1 cellular context compared by ENCODE assay signal in the genomic region with DNA sequence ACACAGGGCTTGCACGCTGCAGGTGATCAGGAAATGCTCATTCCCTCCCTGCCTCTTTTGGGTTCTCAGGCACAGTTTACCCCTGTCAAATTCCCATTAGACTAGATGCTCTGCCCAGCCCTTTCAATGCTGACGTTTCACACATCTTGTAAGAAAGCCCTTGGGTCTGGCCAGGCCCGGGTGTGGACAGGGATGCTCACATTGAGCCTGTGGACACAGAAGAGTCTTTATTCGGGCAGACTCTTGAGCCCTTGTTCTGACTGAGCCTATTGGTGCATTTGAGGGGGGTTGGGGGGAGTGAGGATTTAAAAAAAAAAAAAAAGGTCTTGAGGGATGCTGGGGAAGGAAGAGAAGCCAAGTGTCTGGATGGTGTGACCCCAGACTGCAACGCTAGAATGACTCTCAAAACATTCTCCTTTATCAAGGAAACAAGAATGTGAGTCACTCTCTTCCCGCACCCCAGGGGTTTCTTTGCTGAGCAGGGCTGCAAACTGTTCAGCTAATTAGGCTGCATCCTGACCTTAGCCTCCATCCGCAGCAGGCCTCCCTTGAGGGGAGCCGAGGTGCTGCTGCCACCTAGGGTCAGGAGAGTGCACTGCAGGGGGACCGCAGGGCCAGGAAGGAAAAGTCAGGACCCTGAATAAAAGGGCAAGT.
TF ChIP-seq lines count a peak whose summit lies in the region.

No MANE protein-coding gene starts in this region.

TF ChIP-seq in HEK293, 187 proteins besides CTCF, POLR2A, EP300 and RAD21 (continued from another document and continues in another):
- TF ChIP-seq, protein P1, sequence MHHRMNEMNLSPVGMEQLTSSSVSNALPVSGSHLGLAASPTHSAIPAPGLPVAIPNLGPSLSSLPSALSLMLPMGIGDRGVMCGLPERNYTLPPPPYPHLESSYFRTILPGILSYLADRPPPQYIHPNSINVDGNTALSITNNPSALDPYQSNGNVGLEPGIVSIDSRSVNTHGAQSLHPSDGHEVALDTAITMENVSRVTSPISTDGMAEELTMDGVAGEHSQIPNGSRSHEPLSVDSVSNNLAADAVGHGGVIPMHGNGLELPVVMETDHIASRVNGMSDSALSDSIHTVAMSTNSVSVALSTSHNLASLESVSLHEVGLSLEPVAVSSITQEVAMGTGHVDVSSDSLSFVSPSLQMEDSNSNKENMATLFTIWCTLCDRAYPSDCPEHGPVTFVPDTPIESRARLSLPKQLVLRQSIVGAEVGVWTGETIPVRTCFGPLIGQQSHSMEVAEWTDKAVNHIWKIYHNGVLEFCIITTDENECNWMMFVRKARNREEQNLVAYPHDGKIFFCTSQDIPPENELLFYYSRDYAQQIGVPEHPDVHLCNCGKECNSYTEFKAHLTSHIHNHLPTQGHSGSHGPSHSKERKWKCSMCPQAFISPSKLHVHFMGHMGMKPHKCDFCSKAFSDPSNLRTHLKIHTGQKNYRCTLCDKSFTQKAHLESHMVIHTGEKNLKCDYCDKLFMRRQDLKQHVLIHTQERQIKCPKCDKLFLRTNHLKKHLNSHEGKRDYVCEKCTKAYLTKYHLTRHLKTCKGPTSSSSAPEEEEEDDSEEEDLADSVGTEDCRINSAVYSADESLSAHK (tag by site-specific recombination; IDR thresholded peaks at IDR 0.05) = no peak
- TF ChIP-seq ZNF777 (tag by site-specific recombination; IDR thresholded peaks at IDR 0.05; ENCODE audit: borderline replicate concordance) (no peak), ZNF510 (tag by site-specific recombination; IDR thresholded peaks at IDR 0.05; ENCODE audit: insufficient replicate concordance) (no peak), ZNF132 (tag by site-specific recombination; IDR thresholded peaks at IDR 0.05; ENCODE audit: borderline replicate concordance) (no peak), ZBTB48 (tag by site-specific recombination; IDR thresholded peaks at IDR 0.05) (peak; percentile 23; the same call in 1 of the 2 replicates), ZNF837 (tag by site-specific recombination; IDR thresholded peaks at IDR 0.05) (no peak), YY1 (tag by site-specific recombination; IDR thresholded peaks at IDR 0.05) (0 out of 2 replicates have a peak, but pooled peaks have one; percentile 54), ZNF239 (tag by site-specific recombination; IDR thresholded peaks at IDR 0.05) (no peak), IKZF3 (tag by site-specific recombination; IDR thresholded peaks at IDR 0.05) (peak; percentile 91), ZNF561 (tag by site-specific recombination; IDR thresholded peaks at IDR 0.05; ENCODE audit: borderline replicate concordance) (peak; percentile 91), ZSCAN30 (tag by site-specific recombination; IDR thresholded peaks at IDR 0.05) (peak; percentile 99), BCL11B (tag by site-specific recombination; IDR thresholded peaks at IDR 0.05; ENCODE audit: low read depth) (peak; percentile 61), ZNF654 (tag by site-specific recombination; IDR thresholded peaks at IDR 0.05; ENCODE audit: low read depth) (peak; percentile 86), ZNF670 (tag by site-specific recombination; IDR thresholded peaks at IDR 0.05; ENCODE audit: low read depth) (no peak), ZBTB20 (tag by site-specific recombination; IDR thresholded peaks at IDR 0.05) (no peak), ZNF843 (tag by site-specific recombination; IDR thresholded peaks at IDR 0.05) (peak; percentile 68; the same call in 1 of the 2 replicates), ZIC2 (tag by site-specific recombination; IDR thresholded peaks at IDR 0.05) (peak; percentile 94), ZNF350 (tag by site-specific recombination; IDR thresholded peaks at IDR 0.05) (no peak), ZNF621 (tag by site-specific recombination; IDR thresholded peaks at IDR 0.05) (no peak), GLIS1 (tag by site-specific recombination; IDR thresholded peaks at IDR 0.05) (peak; percentile 84), ZNF23 (tag by site-specific recombination; IDR thresholded peaks at IDR 0.05; ENCODE audit: borderline replicate concordance) (no peak), ZNF2 (tag by site-specific recombination; IDR thresholded peaks at IDR 0.05) (peak; percentile 94), ZNF335 (tag by site-specific recombination; conservative IDR thresholded peaks at IDR 0.05) (0 out of 2 replicates have a peak, but pooled peaks have one; percentile 19)
- TF ChIP-seq, protein P2, sequence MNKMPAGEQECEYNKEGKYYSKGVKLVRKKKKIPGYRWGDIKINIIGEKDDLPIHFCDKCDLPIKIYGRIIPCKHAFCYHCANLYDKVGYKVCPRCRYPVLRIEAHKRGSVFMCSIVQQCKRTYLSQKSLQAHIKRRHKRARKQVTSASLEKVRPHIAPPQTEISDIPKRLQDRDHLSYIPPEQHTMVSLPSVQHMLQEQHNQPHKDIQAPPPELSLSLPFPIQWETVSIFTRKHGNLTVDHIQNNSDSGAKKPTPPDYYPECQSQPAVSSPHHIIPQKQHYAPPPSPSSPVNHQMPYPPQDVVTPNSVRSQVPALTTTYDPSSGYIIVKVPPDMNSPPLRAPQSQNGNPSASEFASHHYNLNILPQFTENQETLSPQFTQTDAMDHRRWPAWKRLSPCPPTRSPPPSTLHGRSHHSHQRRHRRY (tag by site-specific recombination; IDR thresholded peaks at IDR 0.05) = no peak
- TF ChIP-seq, protein P3, sequence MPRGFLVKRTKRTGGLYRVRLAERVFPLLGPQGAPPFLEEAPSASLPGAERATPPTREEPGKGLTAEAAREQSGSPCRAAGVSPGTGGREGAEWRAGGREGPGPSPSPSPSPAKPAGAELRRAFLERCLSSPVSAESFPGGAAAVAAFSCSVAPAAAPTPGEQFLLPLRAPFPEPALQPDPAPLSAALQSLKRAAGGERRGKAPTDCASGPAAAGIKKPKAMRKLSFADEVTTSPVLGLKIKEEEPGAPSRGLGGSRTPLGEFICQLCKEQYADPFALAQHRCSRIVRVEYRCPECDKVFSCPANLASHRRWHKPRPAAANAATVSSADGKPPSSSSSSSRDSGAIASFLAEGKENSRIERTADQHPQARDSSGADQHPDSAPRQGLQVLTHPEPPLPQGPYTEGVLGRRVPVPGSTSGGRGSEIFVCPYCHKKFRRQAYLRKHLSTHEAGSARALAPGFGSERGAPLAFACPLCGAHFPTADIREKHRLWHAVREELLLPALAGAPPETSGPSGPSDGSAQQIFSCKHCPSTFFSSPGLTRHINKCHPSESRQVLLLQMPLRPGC (tag by site-specific recombination; IDR thresholded peaks at IDR 0.05) = peak; percentile 32; the same call in 1 of the 2 replicates
- TF ChIP-seq, protein P4, sequence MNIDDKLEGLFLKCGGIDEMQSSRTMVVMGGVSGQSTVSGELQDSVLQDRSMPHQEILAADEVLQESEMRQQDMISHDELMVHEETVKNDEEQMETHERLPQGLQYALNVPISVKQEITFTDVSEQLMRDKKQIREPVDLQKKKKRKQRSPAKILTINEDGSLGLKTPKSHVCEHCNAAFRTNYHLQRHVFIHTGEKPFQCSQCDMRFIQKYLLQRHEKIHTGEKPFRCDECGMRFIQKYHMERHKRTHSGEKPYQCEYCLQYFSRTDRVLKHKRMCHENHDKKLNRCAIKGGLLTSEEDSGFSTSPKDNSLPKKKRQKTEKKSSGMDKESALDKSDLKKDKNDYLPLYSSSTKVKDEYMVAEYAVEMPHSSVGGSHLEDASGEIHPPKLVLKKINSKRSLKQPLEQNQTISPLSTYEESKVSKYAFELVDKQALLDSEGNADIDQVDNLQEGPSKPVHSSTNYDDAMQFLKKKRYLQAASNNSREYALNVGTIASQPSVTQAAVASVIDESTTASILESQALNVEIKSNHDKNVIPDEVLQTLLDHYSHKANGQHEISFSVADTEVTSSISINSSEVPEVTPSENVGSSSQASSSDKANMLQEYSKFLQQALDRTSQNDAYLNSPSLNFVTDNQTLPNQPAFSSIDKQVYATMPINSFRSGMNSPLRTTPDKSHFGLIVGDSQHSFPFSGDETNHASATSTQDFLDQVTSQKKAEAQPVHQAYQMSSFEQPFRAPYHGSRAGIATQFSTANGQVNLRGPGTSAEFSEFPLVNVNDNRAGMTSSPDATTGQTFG (tag by site-specific recombination; IDR thresholded peaks at IDR 0.05; ENCODE audit: borderline replicate concordance) = no peak
- TF ChIP-seq, protein P5, sequence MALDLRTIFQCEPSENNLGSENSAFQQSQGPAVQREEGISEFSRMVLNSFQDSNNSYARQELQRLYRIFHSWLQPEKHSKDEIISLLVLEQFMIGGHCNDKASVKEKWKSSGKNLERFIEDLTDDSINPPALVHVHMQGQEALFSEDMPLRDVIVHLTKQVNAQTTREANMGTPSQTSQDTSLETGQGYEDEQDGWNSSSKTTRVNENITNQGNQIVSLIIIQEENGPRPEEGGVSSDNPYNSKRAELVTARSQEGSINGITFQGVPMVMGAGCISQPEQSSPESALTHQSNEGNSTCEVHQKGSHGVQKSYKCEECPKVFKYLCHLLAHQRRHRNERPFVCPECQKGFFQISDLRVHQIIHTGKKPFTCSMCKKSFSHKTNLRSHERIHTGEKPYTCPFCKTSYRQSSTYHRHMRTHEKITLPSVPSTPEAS (tag by site-specific recombination; IDR thresholded peaks at IDR 0.05) = peak; percentile 37; the same call in 1 of the 2 replicates
- TF ChIP-seq, protein P6, sequence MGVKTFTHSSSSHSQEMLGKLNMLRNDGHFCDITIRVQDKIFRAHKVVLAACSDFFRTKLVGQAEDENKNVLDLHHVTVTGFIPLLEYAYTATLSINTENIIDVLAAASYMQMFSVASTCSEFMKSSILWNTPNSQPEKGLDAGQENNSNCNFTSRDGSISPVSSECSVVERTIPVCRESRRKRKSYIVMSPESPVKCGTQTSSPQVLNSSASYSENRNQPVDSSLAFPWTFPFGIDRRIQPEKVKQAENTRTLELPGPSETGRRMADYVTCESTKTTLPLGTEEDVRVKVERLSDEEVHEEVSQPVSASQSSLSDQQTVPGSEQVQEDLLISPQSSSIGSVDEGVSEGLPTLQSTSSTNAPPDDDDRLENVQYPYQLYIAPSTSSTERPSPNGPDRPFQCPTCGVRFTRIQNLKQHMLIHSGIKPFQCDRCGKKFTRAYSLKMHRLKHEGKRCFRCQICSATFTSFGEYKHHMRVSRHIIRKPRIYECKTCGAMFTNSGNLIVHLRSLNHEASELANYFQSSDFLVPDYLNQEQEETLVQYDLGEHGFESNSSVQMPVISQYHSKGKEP (tag by site-specific recombination; IDR thresholded peaks at IDR 0.05) = peak; percentile 96
- TF ChIP-seq, protein P7, sequence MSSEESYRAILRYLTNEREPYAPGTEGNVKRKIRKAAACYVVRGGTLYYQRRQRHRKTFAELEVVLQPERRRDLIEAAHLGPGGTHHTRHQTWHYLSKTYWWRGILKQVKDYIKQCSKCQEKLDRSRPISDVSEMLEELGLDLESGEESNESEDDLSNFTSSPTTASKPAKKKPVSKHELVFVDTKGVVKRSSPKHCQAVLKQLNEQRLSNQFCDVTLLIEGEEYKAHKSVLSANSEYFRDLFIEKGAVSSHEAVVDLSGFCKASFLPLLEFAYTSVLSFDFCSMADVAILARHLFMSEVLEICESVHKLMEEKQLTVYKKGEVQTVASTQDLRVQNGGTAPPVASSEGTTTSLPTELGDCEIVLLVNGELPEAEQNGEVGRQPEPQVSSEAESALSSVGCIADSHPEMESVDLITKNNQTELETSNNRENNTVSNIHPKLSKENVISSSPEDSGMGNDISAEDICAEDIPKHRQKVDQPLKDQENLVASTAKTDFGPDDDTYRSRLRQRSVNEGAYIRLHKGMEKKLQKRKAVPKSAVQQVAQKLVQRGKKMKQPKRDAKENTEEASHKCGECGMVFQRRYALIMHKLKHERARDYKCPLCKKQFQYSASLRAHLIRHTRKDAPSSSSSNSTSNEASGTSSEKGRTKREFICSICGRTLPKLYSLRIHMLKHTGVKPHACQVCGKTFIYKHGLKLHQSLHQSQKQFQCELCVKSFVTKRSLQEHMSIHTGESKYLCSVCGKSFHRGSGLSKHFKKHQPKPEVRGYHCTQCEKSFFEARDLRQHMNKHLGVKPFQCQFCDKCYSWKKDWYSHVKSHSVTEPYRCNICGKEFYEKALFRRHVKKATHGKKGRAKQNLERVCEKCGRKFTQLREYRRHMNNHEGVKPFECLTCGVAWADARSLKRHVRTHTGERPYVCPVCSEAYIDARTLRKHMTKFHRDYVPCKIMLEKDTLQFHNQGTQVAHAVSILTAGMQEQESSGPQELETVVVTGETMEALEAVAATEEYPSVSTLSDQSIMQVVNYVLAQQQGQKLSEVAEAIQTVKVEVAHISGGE (tag by site-specific recombination; conservative IDR thresholded peaks at IDR 0.05; ENCODE audit: low read depth) = 0 out of 2 replicates have a peak, but pooled peaks have one; percentile 26
- TF ChIP-seq, protein P8, sequence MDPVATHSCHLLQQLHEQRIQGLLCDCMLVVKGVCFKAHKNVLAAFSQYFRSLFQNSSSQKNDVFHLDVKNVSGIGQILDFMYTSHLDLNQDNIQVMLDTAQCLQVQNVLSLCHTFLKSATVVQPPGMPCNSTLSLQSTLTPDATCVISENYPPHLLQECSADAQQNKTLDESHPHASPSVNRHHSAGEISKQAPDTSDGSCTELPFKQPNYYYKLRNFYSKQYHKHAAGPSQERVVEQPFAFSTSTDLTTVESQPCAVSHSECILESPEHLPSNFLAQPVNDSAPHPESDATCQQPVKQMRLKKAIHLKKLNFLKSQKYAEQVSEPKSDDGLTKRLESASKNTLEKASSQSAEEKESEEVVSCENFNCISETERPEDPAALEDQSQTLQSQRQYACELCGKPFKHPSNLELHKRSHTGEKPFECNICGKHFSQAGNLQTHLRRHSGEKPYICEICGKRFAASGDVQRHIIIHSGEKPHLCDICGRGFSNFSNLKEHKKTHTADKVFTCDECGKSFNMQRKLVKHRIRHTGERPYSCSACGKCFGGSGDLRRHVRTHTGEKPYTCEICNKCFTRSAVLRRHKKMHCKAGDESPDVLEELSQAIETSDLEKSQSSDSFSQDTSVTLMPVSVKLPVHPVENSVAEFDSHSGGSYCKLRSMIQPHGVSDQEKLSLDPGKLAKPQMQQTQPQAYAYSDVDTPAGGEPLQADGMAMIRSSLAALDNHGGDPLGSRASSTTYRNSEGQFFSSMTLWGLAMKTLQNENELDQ (tag by site-specific recombination; IDR thresholded peaks at IDR 0.05; ENCODE audit: low read depth) = no peak
- TF ChIP-seq, protein P9, sequence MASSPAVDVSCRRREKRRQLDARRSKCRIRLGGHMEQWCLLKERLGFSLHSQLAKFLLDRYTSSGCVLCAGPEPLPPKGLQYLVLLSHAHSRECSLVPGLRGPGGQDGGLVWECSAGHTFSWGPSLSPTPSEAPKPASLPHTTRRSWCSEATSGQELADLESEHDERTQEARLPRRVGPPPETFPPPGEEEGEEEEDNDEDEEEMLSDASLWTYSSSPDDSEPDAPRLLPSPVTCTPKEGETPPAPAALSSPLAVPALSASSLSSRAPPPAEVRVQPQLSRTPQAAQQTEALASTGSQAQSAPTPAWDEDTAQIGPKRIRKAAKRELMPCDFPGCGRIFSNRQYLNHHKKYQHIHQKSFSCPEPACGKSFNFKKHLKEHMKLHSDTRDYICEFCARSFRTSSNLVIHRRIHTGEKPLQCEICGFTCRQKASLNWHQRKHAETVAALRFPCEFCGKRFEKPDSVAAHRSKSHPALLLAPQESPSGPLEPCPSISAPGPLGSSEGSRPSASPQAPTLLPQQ (tag by site-specific recombination; IDR thresholded peaks at IDR 0.05) = 0 out of 2 replicates have a peak, but pooled peaks have one; percentile 69
